8 cellular contexts compared by ENCODE assay signal in genomic region chr11:9615031-9615451, GRCh38. TPM values are rescaled to one million over a fixed set of nuclear protein-coding genes. Genes with fewer than 3 reads are reported as not detected.
A peak's percentile ranks its signal among the peaks of the same experiment; 100 is the strongest.
DNase-seq lines count a peak whose midpoint lies in the region; ATAC-seq, FAIRE-seq and TF ChIP-seq lines count a peak whose summit lies in the region.

No MANE protein-coding gene starts in this region.

- H3K27me3 Mint-ChIP-seq in CD4-positive, alpha-beta T cell, result no peaks in the 10 kb centered on the region
- H3K27me3 Mint-ChIP-seq in WTC11 (ENCODE audit: low read depth), result no peaks in the 10 kb centered on the region

- CTCF ChIA-PET in CD4-positive, alpha-beta T cell (lab: Charles Lee), result no interaction called here
- CTCF ChIA-PET in WTC11 (lab: Charles Lee), result no interaction called here

- DNase-seq in CD4-positive, alpha-beta T cell, result no peak
- no peak for DNase-seq in GM19239 (ENCODE audit: insufficient read length, low spot score)
- no peak for DNase-seq in WTC11 (ENCODE audit: low spot score)
- no peak for DNase-seq in DMS 273 (lab: John Stamatoyannopoulos, UW; ENCODE audit: unreplicated experiment)
- no peak for DNase-seq in NCI-H1092 (lab: John Stamatoyannopoulos, UW)
- no peak for DNase-seq in G401 (ENCODE audit: low spot score)

- H3K27ac Mint-ChIP-seq in CD4-positive, alpha-beta T cell, result peak overlapping the region; percentile 89
- no peak overlapping the region for H3K27ac Mint-ChIP-seq in WTC11

- in situ Hi-C loops in G401 (cut with HindIII; ENCODE audit: low sequenced_read_pairs), result no loop called here

- H3K4me3 ChIP-seq in muscle layer of duodenum (ENCODE audit: low read depth in 1 of 2, low read length in 2 of 2), result no peak overlapping the region

- no peaks in the 10 kb centered on the region for H3K27me3 ChIP-seq in CD4-positive, alpha-beta T cell (ENCODE audit: control insufficient read depth, insufficient read depth, low read length)
- H3K27me3 ChIP-seq in muscle layer of duodenum (ENCODE audit: low read depth, low read length), result no peaks in the 10 kb centered on the region

- no peak for TF ChIP-seq CTCF in CD4-positive, alpha-beta T cell (IDR thresholded peaks at IDR 0.05)
- no peak for TF ChIP-seq CTCF in WTC11 (IDR thresholded peaks at IDR 0.05)

- peaks cover 0 to 6% of the 10 kb centered on the region in 2 donors for H3K4me1 ChIP-seq in muscle layer of duodenum (ENCODE audit: control insufficient read depth in 1 of 2, insufficient read depth in 2 of 2, low read length in 2 of 2)

- H3K9me3 Mint-ChIP-seq in CD4-positive, alpha-beta T cell, result no peaks in the 10 kb centered on the region
- peaks cover 8% of the 10 kb centered on the region for H3K9me3 Mint-ChIP-seq in WTC11

- POLR2A ChIA-PET in CD4-positive, alpha-beta T cell (lab: Charles Lee), result no interaction called here
- POLR2A ChIA-PET in WTC11 (lab: Charles Lee), result no interaction called here

- intact Hi-C loops in CD4-positive, alpha-beta T cell (cut with DNase I, micrococcal nuclease), result loop anchor here in 1 of 2 experiments (2.0 to 5.0 kb wide), 3 partner anchors 48 to 692 kb away; partner anchors contain the start of gene ADM

- peak overlapping the region; percentile 95 for H3K4me3 Mint-ChIP-seq in CD4-positive, alpha-beta T cell
- H3K4me3 Mint-ChIP-seq in WTC11, result peak overlapping the region; percentile 79

- FAIRE-seq in GM19239 (lab: Jason Lieb, UNC), result peak; percentile 79

- H3K27ac ChIP-seq in CD4-positive, alpha-beta T cell (ENCODE audit: low read depth, low read length), result peak overlapping the region; percentile 86
- H3K27ac ChIP-seq in muscle layer of duodenum (ENCODE audit: low read length), result peak overlapping the region; percentile 99

- H3K4me1 Mint-ChIP-seq in CD4-positive, alpha-beta T cell (ENCODE audit: low read depth), result peaks cover 16% of the 10 kb centered on the region
- peaks cover 25% of the 10 kb centered on the region for H3K4me1 Mint-ChIP-seq in WTC11

- peaks cover 0 to 6% of the 10 kb centered on the region in 2 donors for H3K36me3 ChIP-seq in muscle layer of duodenum (ENCODE audit: control insufficient read depth in 1 of 2, insufficient read depth in 2 of 2, low read length in 2 of 2)

- no peaks in the 10 kb centered on the region for H3K36me3 Mint-ChIP-seq in CD4-positive, alpha-beta T cell (ENCODE audit: low read depth)
- peaks cover 3% of the 10 kb centered on the region; the same call in 1 of the 2 replicates for H3K36me3 Mint-ChIP-seq in WTC11

- no peaks in the 10 kb centered on the region for H3K9me3 ChIP-seq in CD4-positive, alpha-beta T cell (ENCODE audit: control insufficient read depth, low read length)
- no peaks in the 10 kb centered on the region for H3K9me3 ChIP-seq in muscle layer of duodenum (ENCODE audit: control insufficient read depth in 1 of 2, low read length in 2 of 2)

- no peak for ATAC-seq in CD4-positive, alpha-beta T cell (ENCODE audit: poor library complexity)
- ATAC-seq in HG03159 (IDR thresholded peaks at IDR 0.05; ENCODE audit: unreplicated experiment), result peak; percentile 48
- ATAC-seq in WTC11, result no peak

TF ChIP-seq in WTC11, 78 proteins besides CTCF, POLR2A, EP300 and RAD21:
- TF ChIP-seq IRF2 (CRISPR knock-in tag; IDR thresholded peaks at IDR 0.05; ENCODE audit: borderline replicate concordance, low read depth) (no peak), FOXP1 (CRISPR knock-in tag; IDR thresholded peaks at IDR 0.05; ENCODE audit: borderline replicate concordance) (no peak), ATF3 (CRISPR knock-in tag; conservative IDR thresholded peaks at IDR 0.05) (no peak), CREB1 (CRISPR knock-in tag; IDR thresholded peaks at IDR 0.05) (no peak), SP1 (CRISPR knock-in tag; conservative IDR thresholded peaks at IDR 0.05) (no peak), ATF6 (CRISPR knock-in tag; IDR thresholded peaks at IDR 0.05) (no peak), ZNF317 (CRISPR knock-in tag; IDR thresholded peaks at IDR 0.05; ENCODE audit: borderline replicate concordance, low read depth) (no peak), CBFB (CRISPR knock-in tag; IDR thresholded peaks at IDR 0.05; ENCODE audit: low read depth) (no peak), ERG (CRISPR knock-in tag; IDR thresholded peaks at IDR 0.05) (no peak), ZBTB21 (CRISPR knock-in tag; IDR thresholded peaks at IDR 0.05; ENCODE audit: borderline replicate concordance) (no peak), TCF7 (CRISPR knock-in tag; IDR thresholded peaks at IDR 0.05; ENCODE audit: low read depth) (no peak), MAX (CRISPR knock-in tag; IDR thresholded peaks at IDR 0.05) (no peak), ZNF219 (CRISPR knock-in tag; IDR thresholded peaks at IDR 0.05; ENCODE audit: borderline replicate concordance) (no peak), RELA (CRISPR knock-in tag; IDR thresholded peaks at IDR 0.05; ENCODE audit: borderline replicate concordance) (no peak), GTF2I (CRISPR knock-in tag; conservative IDR thresholded peaks at IDR 0.05) (no peak), ZNF263 (CRISPR knock-in tag; IDR thresholded peaks at IDR 0.05; ENCODE audit: low read depth) (no peak), JAZF1 (CRISPR knock-in tag; IDR thresholded peaks at IDR 0.05) (no peak), HMGXB4 (CRISPR knock-in tag; IDR thresholded peaks at IDR 0.05) (no peak), NFE2L1 (CRISPR knock-in tag; IDR thresholded peaks at IDR 0.05) (no peak), E2F4 (CRISPR knock-in tag; IDR thresholded peaks at IDR 0.05; ENCODE audit: borderline replicate concordance, low read depth) (no peak)

RNA-seq across cellular contexts. Expression of gene WEE1, which starts 41.6 kb away (rescaled TPM):
- 10 to 100 TPM in 1 of 2 experiments, 1 to 10 TPM in 1; 9.3 to 10.7 TPM for total RNA-seq in CD4-positive, alpha-beta T cell
- total RNA-seq in WTC11 (2021), result 85.5 to 109 TPM (median 91.3 TPM) in 3 replicates
- 65.9 and 90.7 TPM in 2 replicates for total RNA-seq in G401 (2014; rRNA removed; shearing (Covaris generic))

RNA-seq across cellular contexts. Expression of gene SWAP70, which starts 48.8 kb away (rescaled TPM):
- total RNA-seq in CD4-positive, alpha-beta T cell, result 1 to 10 TPM; 4.0 to 4.1 TPM
- 24.1 to 27.8 TPM (median 27.6 TPM) in 3 replicates for total RNA-seq in WTC11 (2021)
- total RNA-seq in G401 (2014; rRNA removed; shearing (Covaris generic)), result 28.9 and 45.9 TPM in 2 replicates
